ENCODE assay signal across 27 cellular contexts in the genomic region with DNA sequence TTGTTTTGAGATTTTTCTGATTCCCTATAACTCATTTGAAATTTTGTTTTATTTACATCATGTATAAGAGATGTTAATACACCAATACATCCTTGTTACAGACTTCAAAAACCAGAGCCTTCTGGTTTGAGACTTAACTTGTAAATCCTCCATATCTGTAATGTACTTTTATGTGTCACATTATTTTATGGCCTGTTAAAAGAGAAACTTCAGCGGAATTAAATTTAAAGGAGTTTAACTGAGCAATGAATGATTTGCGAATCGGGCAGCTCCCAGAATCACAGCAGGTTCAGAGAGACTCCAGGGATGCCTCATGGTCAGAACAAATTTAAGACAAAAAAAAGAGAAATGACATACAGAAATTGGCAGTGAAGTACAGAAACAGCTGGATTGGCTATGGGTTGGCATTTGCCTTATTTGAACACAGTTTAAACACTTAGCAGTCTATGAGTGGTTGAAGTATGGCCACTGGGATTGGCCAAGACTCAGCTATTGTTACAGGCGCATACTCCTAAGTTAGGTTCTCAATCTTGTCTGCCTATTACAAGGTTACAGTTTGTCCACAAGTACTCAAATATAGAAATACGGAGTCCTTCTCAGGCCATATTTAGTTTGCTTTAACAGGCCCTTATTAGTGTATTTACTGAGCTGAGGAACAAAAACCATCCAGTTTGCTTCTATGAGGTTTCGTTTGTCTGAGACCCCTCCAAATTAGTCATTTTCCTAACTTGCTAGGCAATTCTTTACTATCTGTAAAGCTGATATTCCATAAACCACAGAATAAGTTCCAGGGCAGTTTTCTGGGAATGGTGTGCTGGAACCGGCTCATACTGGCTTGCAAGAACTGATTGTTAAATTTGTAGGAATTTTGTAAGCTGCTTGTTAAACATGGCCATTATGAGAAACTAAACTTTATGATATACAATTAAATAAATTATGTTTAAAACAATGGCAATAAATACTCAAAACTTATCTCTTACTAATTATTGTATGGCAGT. TPM values are rescaled to one million over a fixed set of nuclear protein-coding genes. Genes with fewer than 3 reads are reported as not detected.
A peak's percentile ranks its signal among the peaks of the same experiment; 100 is the strongest.
DNase-seq lines count a peak whose midpoint lies in the region; ATAC-seq and TF ChIP-seq lines count a peak whose summit lies in the region.
"Had no signal": no experiment of that assay in that cellular context is flagged by ENCODE, and none has a peak within 500 bp of the region (broad histone marks: within the 10 kb centered on the region; RNA-seq: fewer than 3 reads in every experiment).

No MANE protein-coding gene starts in this region.

- no peak overlapping the region for H2AFZ ChIP-seq in hepatocyte

- no peak for TF ChIP-seq CTCF in MCF 10A (IDR thresholded peaks at IDR 0.05; ENCODE audit: unreplicated experiment)
- TF ChIP-seq CTCF in breast epithelium (IDR thresholded peaks at IDR 0.05): no peak
- TF ChIP-seq CTCF in hepatocyte (IDR thresholded peaks at IDR 0.05; ENCODE audit: poor library complexity): no peak
- TF ChIP-seq CTCF in nephron (IDR thresholded peaks at IDR 0.05; ENCODE audit: unreplicated experiment in 3 of 3): no peak
- no peak for TF ChIP-seq CTCF in upper lobe of right lung (IDR thresholded peaks at IDR 0.05)

- CTCF ChIA-PET in MCF 10A (lab: Yijun Ruan, JAX): interaction anchor here (0.5 to 2.2 kb wide), 6 partner anchors 13 to 544 kb away, joined by 3 to 11 read pairs (median 4); no protein-coding TSS in a partner anchor

- H3K4me3 Mint-ChIP-seq in MCF 10A (ENCODE audit: unreplicated experiment) (no peak overlapping the region), nephron (no peak overlapping the region)
- H3K4me3 Mint-ChIP-seq: B cell; CD8-positive, alpha-beta T cell had no signal

- H3K27me3 ChIP-seq in breast epithelium (no peaks in the 10 kb centered on the region), hepatocyte (no peaks in the 10 kb centered on the region), upper lobe of right lung (no peaks in the 10 kb centered on the region)

- H3K79me2 ChIP-seq in hepatocyte: no peaks in the 10 kb centered on the region

- no peak overlapping the region for H3K27ac ChIP-seq in breast epithelium
- peak overlapping the region; percentile 26 for H3K27ac ChIP-seq in hepatocyte
- H3K27ac ChIP-seq in upper lobe of right lung: no peak overlapping the region
- H3K27ac ChIP-seq: 22Rv1, C4-2B had no signal

- no peak for TF ChIP-seq POLR2A in breast epithelium (IDR thresholded peaks at IDR 0.05)

- H3K36me3 Mint-ChIP-seq in MCF 10A (ENCODE audit: insufficient read depth, unreplicated experiment) (no peaks in the 10 kb centered on the region), nephron (ENCODE audit: low read depth) (no peaks in the 10 kb centered on the region)
- H3K36me3 Mint-ChIP-seq: CD8-positive, alpha-beta T cell had no signal

- H3K27ac Mint-ChIP-seq in MCF 10A (ENCODE audit: low read depth, unreplicated experiment): peak overlapping the region; percentile 61
- peak overlapping the region; percentile 23 to 54 (median 45) for H3K27ac Mint-ChIP-seq in nephron
- H3K27ac Mint-ChIP-seq: B cell; CD8-positive, alpha-beta T cell had no signal

- DNase-seq in MCF 10A (ENCODE audit: unreplicated experiment): no peak
- no peak for DNase-seq in breast epithelium (ENCODE audit: low spot score in 2 of 2)
- DNase-seq in hepatocyte (ENCODE audit: low spot score): no peak
- no peak for DNase-seq in upper lobe of right lung
- DNase-seq in NCI-H774 (lab: John Stamatoyannopoulos, UW): no peak
- DNase-seq in effector CD8-positive, alpha-beta T cell (lab: John Stamatoyannopoulos, UW): no peak
- DNase-seq in amygdala (lab: John Stamatoyannopoulos, UW): no peak
- DNase-seq: CD8-positive, alpha-beta T cell; DMS 273 treated with DMSO at 0.1 percent for 48 hours; DMS79; EL; GDM1; MV-4-11; NCI-H1105; NCI-H1436 treated with DMSO at 0.1 percent for 48 hours; NCI-H187 treated with DMSO at 0.1 percent for 48 hours; NCI-H2107; NCI-H446; NCI-H524 treated with DMSO at 0.1 percent for 48 hours; NCI-H82; NK-92 treated with Interleukin-12 subunit alpha and Interleukin-12 subunit beta, amount 100 ng/mL, for 24 hours; RPMI8226; SHP77 had no signal

- H3K9me3 ChIP-seq in breast epithelium (no peaks in the 10 kb centered on the region), hepatocyte (ENCODE audit: low read depth) (no peaks in the 10 kb centered on the region), upper lobe of right lung (no peaks in the 10 kb centered on the region)

- no TSS peak for BruUV-seq in MCF 10A (replicated peaks; lab: Mats Ljungman, UMichigan)

- peaks cover 34% of the 10 kb centered on the region for H3K4me1 Mint-ChIP-seq in MCF 10A (ENCODE audit: insufficient read depth, unreplicated experiment)
- peaks cover 20% of the 10 kb centered on the region for H3K4me1 Mint-ChIP-seq in nephron
- H3K4me1 Mint-ChIP-seq: B cell had no signal

- WGBS in hepatocyte (ENCODE audit: low lambda C conversion rate, missing lambda C conversion rate): 74% methylated on average over 7 of the region's 7 CpGs

- intact Hi-C loops in MCF 10A (cut with micrococcal nuclease): no loop called here
- intact Hi-C loops in breast epithelium (cut with DNase I; ENCODE audit: low total_unique reads): no loop called here
- intact Hi-C loops in upper lobe of right lung (cut with DNase I): no loop called here

- H3K4me3 ChIP-seq in breast epithelium: no peak overlapping the region
- no peak overlapping the region for H3K4me3 ChIP-seq in hepatocyte
- no peak overlapping the region for H3K4me3 ChIP-seq in upper lobe of right lung

- H3K4me1 ChIP-seq in breast epithelium (no peaks in the 10 kb centered on the region), hepatocyte (ENCODE audit: insufficient read depth) (no peaks in the 10 kb centered on the region), upper lobe of right lung (no peaks in the 10 kb centered on the region)

- no peaks in the 10 kb centered on the region for H3K9me2 ChIP-seq in hepatocyte (replicated peaks; ENCODE audit: insufficient read depth)

- ATAC-seq in upper lobe of right lung: peak; percentile 42
- ATAC-seq: CD8-positive, alpha-beta T cell had no signal

- H4K20me1 ChIP-seq in hepatocyte (ENCODE audit: insufficient read depth, poor library complexity, severe bottlenecking): no peaks in the 10 kb centered on the region

- H3K4me2 ChIP-seq in hepatocyte: no peak overlapping the region

- H3K9me3 Mint-ChIP-seq in MCF 10A (ENCODE audit: unreplicated experiment) (peaks cover 7% of the 10 kb centered on the region), nephron (peaks cover 7% of the 10 kb centered on the region)
- H3K9me3 Mint-ChIP-seq: CD8-positive, alpha-beta T cell had no signal

- POLR2A ChIA-PET in MCF 10A (lab: Yijun Ruan, JAX): interaction anchor here (0.6 to 2.1 kb wide), 8 partner anchors 8 to 1634 kb away, joined by 3 to 7 read pairs (median 3); no protein-coding TSS in a partner anchor

- H3K36me3 ChIP-seq in breast epithelium: no peaks in the 10 kb centered on the region
- H3K36me3 ChIP-seq in hepatocyte (replicated peaks; ENCODE audit: insufficient read depth, low read depth): no peaks in the 10 kb centered on the region
- no peaks in the 10 kb centered on the region for H3K36me3 ChIP-seq in upper lobe of right lung

- no peaks in the 10 kb centered on the region for H3K27me3 Mint-ChIP-seq in MCF 10A (ENCODE audit: insufficient read depth, unreplicated experiment)
- H3K27me3 Mint-ChIP-seq in nephron (ENCODE audit: low read depth): no peaks in the 10 kb centered on the region
- H3K27me3 Mint-ChIP-seq: B cell had no signal

RNA-seq across cellular contexts. Expression of a gene that starts 56.2 kb away (rescaled TPM):
- total RNA-seq in MCF 10A (2022) (149 and 156 TPM in 2 replicates), breast epithelium (100 to 1,000 TPM in 2 of 3 donors, 10 to 100 TPM in 1; 88.5 to 108 (median 108) TPM), hepatocyte (63.4 and 72.1 TPM in 2 replicates), upper lobe of right lung (96.1 TPM)
- polyA plus RNA-seq in hepatocyte: 9.4 and 11.7 TPM in 2 replicates
